ENCODE assay signal across 8 cellular contexts in the genomic region with DNA sequence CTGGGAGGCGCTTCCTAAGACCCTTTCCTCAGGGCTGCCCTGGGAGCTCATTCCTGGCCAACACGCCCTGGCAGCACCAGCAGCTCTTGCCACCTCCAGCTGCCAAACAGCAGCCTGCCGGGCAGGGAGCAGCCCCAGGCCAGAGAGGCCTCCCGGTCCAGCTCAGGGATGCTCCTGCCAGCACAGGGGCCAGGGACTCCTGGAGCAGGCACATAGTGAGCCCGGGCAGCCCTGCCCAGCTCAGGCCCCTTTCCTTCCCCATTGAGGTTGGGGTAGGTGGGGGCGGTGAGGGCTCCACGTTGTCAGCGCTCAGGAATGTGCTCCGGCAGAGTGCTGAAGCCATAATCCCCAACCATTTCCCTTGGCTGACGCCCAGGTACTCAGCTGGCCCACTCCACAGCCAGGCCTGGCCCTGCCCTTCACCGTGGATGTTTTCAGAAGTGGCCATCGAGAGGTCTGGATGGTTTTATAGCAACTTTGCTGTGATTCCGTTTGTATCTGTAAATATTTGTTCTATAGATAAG. TPM values are rescaled to one million over a fixed set of nuclear protein-coding genes. Genes with fewer than 3 reads are reported as not detected.
DNase-seq lines count a peak whose midpoint lies in the region; ATAC-seq and TF ChIP-seq lines count a peak whose summit lies in the region.

No MANE protein-coding gene starts in this region.

- peak; percentile 98 for DNase-seq in EL
- peak; percentile 92 for DNase-seq in RWPE1 (ENCODE audit: low spot score)
- DNase-seq in fibroblast of villous mesenchyme (ENCODE audit: low read depth) = peak; percentile 97
- peak; percentile 78 for DNase-seq in pulmonary artery endothelial cell (ENCODE audit: low read depth, low spot score)
- no peak for DNase-seq in NCI-H1092 treated with DMSO at 0.1 percent for 48 hours (lab: John Stamatoyannopoulos, UW)
- no peak for DNase-seq in NCI-H1417 treated with DMSO at 0.1 percent for 48 hours (lab: John Stamatoyannopoulos, UW)

- ATAC-seq in GM21619 (IDR thresholded peaks at IDR 0.05; ENCODE audit: unreplicated experiment) (no peak), GM19397 (IDR thresholded peaks at IDR 0.05; ENCODE audit: unreplicated experiment) (no peak)

- POLR2A ChIA-PET in RWPE1 (lab: Yijun Ruan, JAX; ENCODE audit: low non-redundant PET) = no interaction called here

- CTCF ChIA-PET in RWPE1 (lab: Yijun Ruan, JAX) = interaction anchor here (0.5 kb wide), 1 partner anchor 259 kb away, joined by 3 read pairs; no protein-coding TSS in a partner anchor

- peak overlapping the region; percentile 97 for H3K27ac ChIP-seq in RWPE1

- no peak overlapping the region for H3K4me3 ChIP-seq in fibroblast of villous mesenchyme (ENCODE audit: low read depth, low read length)

- TF ChIP-seq CTCF in RWPE1 (conservative IDR thresholded peaks at IDR 0.05; ENCODE audit: low read depth) (no peak), fibroblast of villous mesenchyme (IDR thresholded peaks at IDR 0.05; ENCODE audit: insufficient read depth, low read depth, low read length) (no peak)

RNA-seq across cellular contexts. Expression of a gene that starts 7.6 kb away (rescaled TPM):
- total RNA-seq in fibroblast of villous mesenchyme (73.0 and 83.4 TPM in 2 replicates), pulmonary artery endothelial cell (60.8 and 77.0 TPM in 2 replicates)

RNA-seq across cellular contexts. Expression of a gene that starts 10.2 kb away (rescaled TPM):
- total RNA-seq in fibroblast of villous mesenchyme (150 and 163 TPM in 2 replicates), pulmonary artery endothelial cell (196 and 355 TPM in 2 replicates)

RNA-seq across cellular contexts. Expression of a gene that starts 32.9 kb away (rescaled TPM):
- under 0.01 and 0.43 TPM in 2 replicates for total RNA-seq in fibroblast of villous mesenchyme
- total RNA-seq in pulmonary artery endothelial cell = 0.14 and 0.26 TPM in 2 replicates

RNA-seq across cellular contexts. Expression of a gene that starts 37.7 kb away (rescaled TPM):
- total RNA-seq in fibroblast of villous mesenchyme (not detected in 2 replicates), pulmonary artery endothelial cell (not detected in 2 replicates)

Comparison
In these comparisons a context has a peak if more than half of its experiments do, and no peak if none do; other contexts are left out.
1. DNase-seq: peak in EL (single experiment), RWPE1 (single experiment), fibroblast of villous mesenchyme (single experiment) and pulmonary artery endothelial cell (single experiment); none in NCI-H1092 treated with DMSO at 0.1 percent for 48 hours (single experiment) and NCI-H1417 treated with DMSO at 0.1 percent for 48 hours (single experiment).